In the genomic region with DNA sequence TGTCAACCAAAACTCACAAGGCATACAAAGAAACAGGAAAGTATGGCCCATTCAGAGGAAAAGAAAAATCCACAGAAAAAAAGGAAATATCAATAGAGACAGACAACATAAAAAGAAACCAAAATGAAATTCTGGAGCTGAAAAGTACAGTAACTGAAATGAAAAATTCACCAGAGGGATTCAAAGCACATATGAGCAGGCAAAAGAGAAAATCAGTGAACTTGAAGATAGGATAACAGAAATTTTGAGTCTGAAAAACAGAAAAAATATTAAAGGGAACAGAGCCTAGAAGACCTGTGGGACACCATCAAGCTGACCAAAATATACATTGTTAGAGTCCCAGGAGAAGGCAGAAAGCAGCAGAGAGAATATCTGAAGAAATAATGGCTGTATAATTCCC, we compare ENCODE assay signal across 27 cellular contexts.
DNase-seq lines count a peak whose midpoint lies in the region; ATAC-seq, FAIRE-seq and TF ChIP-seq lines count a peak whose summit lies in the region.
"Had no signal": no experiment of that assay in that cellular context is flagged by ENCODE, and none has a peak within 500 bp of the region (broad histone marks: within the 10 kb centered on the region; RNA-seq: fewer than 3 reads in every experiment).

No MANE protein-coding gene starts in this region.

- H3K9ac ChIP-seq in K562 (ENCODE audit: insufficient read depth in 1 of 2, low read depth in 2 of 2, low read length in 2 of 2) = no peak overlapping the region
- H3K9ac ChIP-seq: BLaER1 had no signal

- TF ChIP-seq EP300 in K562 (IDR thresholded peaks at IDR 0.05; ENCODE audit: low read length) = no peak

- no peaks in the 10 kb centered on the region; a peak in 1 of 5 replicates for H3K27me3 ChIP-seq in K562 (ENCODE audit: control insufficient read depth in 2 of 2, insufficient read depth in 2 of 2, low read length in 2 of 2)
- H3K27me3 ChIP-seq: BE2C, BLaER1 had no signal

- peak overlapping the region; percentile 57 for H3K27ac Mint-ChIP-seq in activated naive CD4-positive, alpha-beta T cell treated with anti-CD3 and anti-CD28 coated beads, Interleukin-2, amount 50 U/mL, for 24 hours
- H3K27ac Mint-ChIP-seq in stimulated activated naive B cell treated with anti-CD40 and anti-IgM and Interleukin-4, amounts not matched to agents 10 μg/mL and 1 μg/mL and 100 μg/mL, for 72 hours = peak overlapping the region; percentile 51
- H3K27ac Mint-ChIP-seq: CD4-positive, alpha-beta memory T cell; CD4-positive, CD25-positive, alpha-beta regulatory T cell; CD8-positive, alpha-beta memory T cell had no signal

- no peaks in the 10 kb centered on the region for H3K9me3 Mint-ChIP-seq in activated naive CD4-positive, alpha-beta T cell treated with anti-CD3 and anti-CD28 coated beads, Interleukin-2, amount 50 U/mL, for 24 hours
- peaks cover 13 to 15% of the 10 kb centered on the region in 2 donors for H3K9me3 Mint-ChIP-seq in stimulated activated naive B cell treated with anti-CD40 and anti-IgM and Interleukin-4, amounts not matched to agents 10 μg/mL and 1 μg/mL and 100 μg/mL, for 72 hours

- no peak overlapping the region for H3K4me3 ChIP-seq in HEK293 (ENCODE audit: low read depth, low read length)
- no peak overlapping the region for H3K4me3 ChIP-seq in K562
- H3K4me3 ChIP-seq: BLaER1, GM12878 had no signal

- no peak overlapping the region for H2AFZ ChIP-seq in K562 (ENCODE audit: low read depth, low read length)

- H3K79me2 ChIP-seq in K562 (ENCODE audit: control insufficient read depth, insufficient read depth, low read length) = no peaks in the 10 kb centered on the region

- H3K27me3 Mint-ChIP-seq in activated naive CD4-positive, alpha-beta T cell treated with anti-CD3 and anti-CD28 coated beads, Interleukin-2, amount 50 U/mL, for 24 hours = no peaks in the 10 kb centered on the region
- no peaks in the 10 kb centered on the region for H3K27me3 Mint-ChIP-seq in stimulated activated naive B cell treated with anti-CD40 and anti-IgM and Interleukin-4, amounts not matched to agents 10 μg/mL and 1 μg/mL and 100 μg/mL, for 72 hours
- H3K27me3 Mint-ChIP-seq: CD4-positive, alpha-beta memory T cell; CD4-positive, CD25-positive, alpha-beta regulatory T cell had no signal

- CTCF ChIA-PET in HEK293 (lab: Yijun Ruan, JAX) = interaction anchor here (1.2 to 1.4 kb wide), 2 partner anchors 11 to 21 kb away, joined by 3 to 4 read pairs; no protein-coding TSS in a partner anchor
- CTCF ChIA-PET in K562 (lab: Yijun Ruan, JAX; ENCODE audit: low intra/inter-chr PET ratio) = no interaction called here

- in situ Hi-C loops in K562 (cut with MboI) = loop anchor here (25.0 kb wide), 1 partner anchor 1450 kb away; no protein-coding TSS in a partner anchor

- POLR2A ChIA-PET in HEK293 (lab: Yijun Ruan, JAX) (no interaction called here), K562 (lab: Yijun Ruan, JAX) (no interaction called here)

- no peak overlapping the region for H3K4me2 ChIP-seq in K562 (ENCODE audit: insufficient read depth, low read length)
- H3K4me2 ChIP-seq: BLaER1 had no signal

- ATAC-seq in K562 = no peak
- no peak for ATAC-seq in stimulated activated naive B cell treated with anti-CD40 and anti-IgM and Interleukin-4, amounts not matched to agents 10 μg/mL and 1 μg/mL and 100 μg/mL, for 72 hours (replicated peaks)
- ATAC-seq in GM21723 (IDR thresholded peaks at IDR 0.05; ENCODE audit: unreplicated experiment) = no peak
- ATAC-seq: GM12878 had no signal

- no peak for TF ChIP-seq RAD21 in K562 (CRISPR knock-in tag; conservative IDR thresholded peaks at IDR 0.05 in 1 of 2, IDR thresholded peaks at IDR 0.05 in 1 of 2)

- H3K36me3 ChIP-seq in HEK293 (ENCODE audit: control insufficient read depth in 2 of 2, insufficient read depth in 1 of 2, low read length in 2 of 2) (peaks cover 11 to 46% of the 10 kb centered on the region in 2 experiments), K562 (ENCODE audit: control insufficient read depth, insufficient read depth, low read length) (0 out of 3 replicates have a peak, but pooled peaks cover 7% of the 10 kb centered on the region)

- H3K9me1 ChIP-seq in K562 (ENCODE audit: control insufficient read depth, insufficient read depth, low read length) = no peaks in the 10 kb centered on the region

- no peaks in the 10 kb centered on the region for H3K9me3 ChIP-seq in HEK293 (ENCODE audit: control insufficient read depth, insufficient read depth, low read depth, low read length)
- H3K9me3 ChIP-seq in K562 (replicated peaks; ENCODE audit: control insufficient read depth, insufficient read depth, low read depth, low read length) = no peaks in the 10 kb centered on the region
- H3K9me3 ChIP-seq: BE2C had no signal

- TF ChIP-seq POLR2A in K562 (conservative IDR thresholded peaks at IDR 0.05) = no peak

- TF ChIP-seq CTCF in HEK293 (tag by site-specific recombination; IDR thresholded peaks at IDR 0.05) (no peak), K562 (IDR thresholded peaks at IDR 0.05 in 2 of 3, conservative IDR thresholded peaks at IDR 0.05 in 1 of 3; ENCODE audit: insufficient read depth in 2 of 3, low read depth in 1 of 3, low read length in 3 of 3) (no peak)

- no peaks in the 10 kb centered on the region for H3K4me1 Mint-ChIP-seq in activated naive CD4-positive, alpha-beta T cell treated with anti-CD3 and anti-CD28 coated beads, Interleukin-2, amount 50 U/mL, for 24 hours
- peaks cover 11 to 17% of the 10 kb centered on the region in 2 donors for H3K4me1 Mint-ChIP-seq in stimulated activated naive B cell treated with anti-CD40 and anti-IgM and Interleukin-4, amounts not matched to agents 10 μg/mL and 1 μg/mL and 100 μg/mL, for 72 hours
- H3K4me1 Mint-ChIP-seq: CD4-positive, alpha-beta memory T cell; CD8-positive, alpha-beta memory T cell had no signal

- H3K27ac ChIP-seq in HEK293 (ENCODE audit: extremely low read depth, low read depth, low read length) (no peak overlapping the region), K562 (ENCODE audit: extremely low read depth, low read depth, low read length) (no peak overlapping the region)
- H3K27ac ChIP-seq: BLaER1 had no signal

- no peaks in the 10 kb centered on the region for H4K20me1 ChIP-seq in K562 (replicated peaks; ENCODE audit: control insufficient read depth, insufficient read depth, low read length)
- H4K20me1 ChIP-seq: BLaER1 had no signal

- intact Hi-C loops in K562 (cut with micrococcal nuclease) = no loop called here
- intact Hi-C loops in posterior cingulate gyrus (cut with DNase I) = no loop called here

- H3K4me1 ChIP-seq in HEK293 (ENCODE audit: control insufficient read depth, insufficient read depth, low read length) = no peaks in the 10 kb centered on the region
- H3K4me1 ChIP-seq in K562 (replicated peaks in 1 of 2; ENCODE audit: control insufficient read depth in 2 of 2, insufficient read depth in 2 of 2, low read length in 2 of 2) = no peaks in the 10 kb centered on the region
- H3K4me1 ChIP-seq: BE2C, BLaER1 had no signal

- no peak for FAIRE-seq in K562 (lab: Jason Lieb, UNC)
- FAIRE-seq: A204.1, GM12878, GM12892, GM18507 had no signal

- H3K36me3 Mint-ChIP-seq in activated naive CD4-positive, alpha-beta T cell treated with anti-CD3 and anti-CD28 coated beads, Interleukin-2, amount 50 U/mL, for 24 hours = peaks cover 37% of the 10 kb centered on the region
- H3K36me3 Mint-ChIP-seq in stimulated activated naive B cell treated with anti-CD40 and anti-IgM and Interleukin-4, amounts not matched to agents 10 μg/mL and 1 μg/mL and 100 μg/mL, for 72 hours = peaks cover 66 to 80% of the 10 kb centered on the region in 2 donors

- no peak for DNase-seq in activated naive CD4-positive, alpha-beta T cell (lab: John Stamatoyannopoulos, UW)
- no peak for DNase-seq in K562 (ENCODE audit: extremely low read depth in 1 of 4, low spot score in 3 of 4)
- DNase-seq in stimulated activated naive B cell treated with anti-CD40 and anti-IgM and Interleukin-4, amounts not matched to agents 10 μg/mL and 1 μg/mL and 100 μg/mL, for 72 hours = no peak
- DNase-seq in posterior cingulate gyrus = no peak
- DNase-seq: 8988T; ACHN; BE2C; C1 segment of cervical spinal cord; CD4-positive, alpha-beta memory T cell; CD4-positive, CD25-positive, alpha-beta regulatory T cell; CD8-positive, alpha-beta memory T cell; COR-L47; DMS 273 treated with DMSO at 0.1 percent for 48 hours; DMS153; DMS53; DND-41; EL; GDM1 had no signal

- BruUV-seq in K562 (replicated peaks; lab: Mats Ljungman, UMichigan) = no TSS peak

- H3K4me3 Mint-ChIP-seq in activated naive CD4-positive, alpha-beta T cell treated with anti-CD3 and anti-CD28 coated beads, Interleukin-2, amount 50 U/mL, for 24 hours = no peak overlapping the region
- H3K4me3 Mint-ChIP-seq in stimulated activated naive B cell treated with anti-CD40 and anti-IgM and Interleukin-4, amounts not matched to agents 10 μg/mL and 1 μg/mL and 100 μg/mL, for 72 hours = no peak overlapping the region
- H3K4me3 Mint-ChIP-seq: CD14-positive monocyte; CD4-positive, alpha-beta memory T cell; CD4-positive, CD25-positive, alpha-beta regulatory T cell; CD8-positive, alpha-beta memory T cell had no signal

TF ChIP-seq in HEK293, 187 proteins besides CTCF, POLR2A, EP300 and RAD21:
- TF ChIP-seq SETDB1 (IDR thresholded peaks at IDR 0.05; ENCODE audit: insufficient read length, low read length) = peak; percentile 22
- TF ChIP-seq ZFP41 (tag by site-specific recombination; IDR thresholded peaks at IDR 0.05; ENCODE audit: borderline replicate concordance) = no peak
- no peak for TF ChIP-seq MYNN (tag by site-specific recombination; IDR thresholded peaks at IDR 0.05; ENCODE audit: borderline replicate concordance)
- TF ChIP-seq FEZF1 (tag by site-specific recombination; IDR thresholded peaks at IDR 0.05) = no peak

TF ChIP-seq in K562, 482 proteins besides CTCF, POLR2A, EP300 and RAD21:
- no peak for TF ChIP-seq ZNF224 (CRISPR knock-in tag; IDR thresholded peaks at IDR 0.05)
- 0 out of 2 replicates have a peak, but pooled peaks have one; percentile 64 for TF ChIP-seq ZFP30 (CRISPR knock-in tag; IDR thresholded peaks at IDR 0.05; ENCODE audit: borderline replicate concordance)
TF ChIP-seq in K562: peak in this region for 1.
